ENCODE assay signal across 14 cellular contexts in the genomic region with DNA sequence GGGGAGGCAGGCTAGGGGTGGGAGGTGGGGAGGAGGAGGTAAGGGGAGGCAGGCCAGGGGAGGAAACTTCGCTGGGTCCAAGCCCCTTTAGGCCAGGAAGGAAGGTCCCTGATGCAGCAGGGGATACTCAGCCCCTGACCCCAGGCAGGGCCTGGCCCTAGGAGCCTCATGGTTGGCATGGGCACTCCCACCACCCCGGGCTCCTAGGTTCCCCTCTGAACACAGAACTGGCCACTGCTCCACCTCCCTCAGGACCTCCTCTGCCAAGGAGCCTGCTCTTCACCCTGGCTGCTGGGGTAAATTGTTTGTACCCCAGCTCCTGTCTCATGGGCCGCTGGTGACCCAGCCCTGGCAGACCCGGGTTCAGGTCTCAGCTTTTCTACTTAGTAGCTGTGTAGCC.
"Had no signal": no experiment of that assay in that cellular context is flagged by ENCODE, and none has a peak within 500 bp of the region (broad histone marks: within the 10 kb centered on the region; RNA-seq: fewer than 3 reads in every experiment).

No MANE protein-coding gene starts in this region.

- H3K9me3 ChIP-seq: ovary had no signal

- H3K4me3 ChIP-seq: ovary had no signal

- H3K27me3 Mint-ChIP-seq: activated CD4-positive, alpha-beta memory T cell treated with anti-CD3 and anti-CD28 coated beads, Interleukin-2, amount 10 ng/mL, durations not matched to agents 7 days and 5 days; activated naive CD8-positive, alpha-beta T cell; stimulated activated naive B cell treated with anti-CD40 and anti-IgM and Interleukin-4, amounts not matched to agents 10 μg/mL and 1 μg/mL and 100 μg/mL, for 72 hours had no signal

- H3K9me3 Mint-ChIP-seq: activated CD4-positive, alpha-beta memory T cell treated with anti-CD3 and anti-CD28 coated beads, Interleukin-2, amount 10 ng/mL, durations not matched to agents 7 days and 5 days; activated T-cell treated with anti-CD3 and anti-CD28 coated beads, Interleukin-2, amount 50 U/mL, for 24 hours; nephron progenitor cell; stimulated activated naive B cell treated with anti-CD40 and anti-IgM and Interleukin-4, amounts not matched to agents 10 μg/mL and 1 μg/mL and 100 μg/mL, for 72 hours; T-helper 1 cell treated with Interleukin-12 subunit alpha and Interleukin-12 subunit beta and Interleukin-4 antibody, amounts not matched to agents 30 μg/mL and 1 μg/mL, for 36 hours had no signal

- DNase-seq: activated CD4-positive, alpha-beta memory T cell treated with anti-CD3 and anti-CD28 coated beads, Interleukin-2, amount 10 ng/mL, durations not matched to agents 7 days and 5 days; activated CD4-positive, alpha-beta T cell treated with anti-CD3 and anti-CD28 coated beads for 4 hours; activated gamma-delta T cell; activated T-cell treated with anti-CD3 and anti-CD28 coated beads, Interleukin-2, amount 50 U/mL, for 24 hours; amniotic stem cell; foreskin fibroblast; nephron progenitor cell; ovary; stimulated activated CD4-positive, alpha-beta T cell treated with anti-CD3 and anti-CD28 coated beads, Interleukin-15, amount 100 ng/mL, for 24 hours; stimulated activated CD4-positive, alpha-beta T cell treated with anti-CD3 and anti-CD28 coated beads, Interleukin-4, amount 100 ng/mL, for 1 hour; stimulated activated naive B cell treated with anti-CD40 and anti-IgM and Interleukin-4, amounts not matched to agents 10 μg/mL and 1 μg/mL and 100 μg/mL, for 72 hours; trophoblast cell had no signal

- H3K27ac ChIP-seq: ovary had no signal

- H3K27ac Mint-ChIP-seq: activated CD4-positive, alpha-beta memory T cell treated with anti-CD3 and anti-CD28 coated beads, Interleukin-2, amount 10 ng/mL, durations not matched to agents 7 days and 5 days; activated naive CD8-positive, alpha-beta T cell; activated T-cell treated with anti-CD3 and anti-CD28 coated beads, Interleukin-2, amount 50 U/mL, for 24 hours; nephron progenitor cell; stimulated activated naive B cell treated with anti-CD40 and anti-IgM and Interleukin-4, amounts not matched to agents 10 μg/mL and 1 μg/mL and 100 μg/mL, for 72 hours; T-helper 1 cell treated with Interleukin-12 subunit alpha and Interleukin-12 subunit beta and Interleukin-4 antibody, amounts not matched to agents 30 μg/mL and 1 μg/mL, for 36 hours had no signal

- H3K4me3 Mint-ChIP-seq: activated CD4-positive, alpha-beta memory T cell treated with anti-CD3 and anti-CD28 coated beads, Interleukin-2, amount 10 ng/mL, durations not matched to agents 7 days and 5 days; activated naive CD8-positive, alpha-beta T cell; activated T-cell treated with anti-CD3 and anti-CD28 coated beads, Interleukin-2, amount 50 U/mL, for 24 hours; nephron progenitor cell; stimulated activated naive B cell treated with anti-CD40 and anti-IgM and Interleukin-4, amounts not matched to agents 10 μg/mL and 1 μg/mL and 100 μg/mL, for 72 hours; T-helper 1 cell treated with Interleukin-12 subunit alpha and Interleukin-12 subunit beta and Interleukin-4 antibody, amounts not matched to agents 30 μg/mL and 1 μg/mL, for 36 hours had no signal

- H3K4me1 Mint-ChIP-seq: activated CD4-positive, alpha-beta memory T cell treated with anti-CD3 and anti-CD28 coated beads, Interleukin-2, amount 10 ng/mL, durations not matched to agents 7 days and 5 days had no signal

- H3K36me3 Mint-ChIP-seq: activated naive CD8-positive, alpha-beta T cell; stimulated activated naive B cell treated with anti-CD40 and anti-IgM and Interleukin-4, amounts not matched to agents 10 μg/mL and 1 μg/mL and 100 μg/mL, for 72 hours had no signal

- H3K27me3 ChIP-seq: ovary had no signal

- H3K36me3 ChIP-seq: ovary had no signal
